ENCODE assay signal across 1 cellular context in genomic region chr4:73664470-73664869, GRCh38.
TF ChIP-seq lines count a peak whose summit lies in the region.

No MANE protein-coding gene starts in this region.

TF ChIP-seq in IMR-90, 13 proteins besides CTCF, POLR2A, EP300 and RAD21:
- TF ChIP-seq MAZ (IDR thresholded peaks at IDR 0.05; ENCODE audit: borderline replicate concordance, low read depth, low read length): no peak
- 0 out of 2 replicates have a peak, but pooled peaks have one; percentile 5 for TF ChIP-seq CEBPB (IDR thresholded peaks at IDR 0.05; ENCODE audit: low read depth, low read length)
